Comparison of ENCODE assay signal across 29 cellular contexts in the genomic region with DNA sequence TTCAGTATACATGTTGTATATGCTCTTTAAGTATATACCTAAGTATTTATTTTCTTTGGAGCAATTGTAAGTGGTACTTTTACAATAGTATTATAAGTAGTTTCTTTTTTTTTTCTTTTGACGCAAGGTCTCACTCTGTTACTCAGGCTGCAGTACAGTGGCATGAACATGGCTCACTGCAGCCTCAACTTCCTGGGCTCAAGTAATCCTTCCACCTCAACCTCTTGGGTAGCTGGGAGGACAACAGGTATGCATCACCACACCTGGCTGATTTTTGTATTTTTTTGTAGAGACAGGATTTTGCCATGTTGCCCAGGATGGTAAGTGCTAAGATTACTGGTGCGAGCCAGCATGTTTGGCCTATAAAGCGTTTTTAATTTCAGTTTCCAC.
"Had no signal": no experiment of that assay in that cellular context is flagged by ENCODE, and none has a peak within 500 bp of the region (broad histone marks: within the 10 kb centered on the region; RNA-seq: fewer than 3 reads in every experiment).

No MANE protein-coding gene starts in this region.

- H3K36me3 ChIP-seq: brain microvascular endothelial cell, esophagus squamous epithelium, gastroesophageal sphincter had no signal

- ATAC-seq: activated CD4-positive, CD25-positive, alpha-beta regulatory T cell treated with anti-CD3 and anti-CD28 coated beads, Interleukin-2, amount 50 U/mL, for 24 hours; activated CD8-positive, alpha-beta T cell treated with anti-CD3 and anti-CD28 coated beads for 36 hours; activated T-cell treated with anti-CD3 and anti-CD28 coated beads, Interleukin-2, amount 50 U/mL, for 4 hours; activated T-helper 17 cell treated with anti-CD3 and anti-CD28 coated beads, Interleukin-2, amount 50 U/mL, for 72 hours; gastroesophageal sphincter; WTC11 had no signal

- DNase-seq: activated CD4-positive, alpha-beta T cell treated with anti-CD3 and anti-CD28 coated beads for 48 hours; activated CD4-positive, alpha-beta T cell treated with anti-CD3 and anti-CD28 coated beads, Interleukin-2, amount 50 U/mL, for 1 hour; activated CD4-positive, alpha-beta T cell treated with anti-CD3 and anti-CD28 coated beads, Interleukin-2, amount 50 U/mL, for 48 hours; activated CD8-positive, alpha-beta memory T cell treated with anti-CD3 and anti-CD28 coated beads for 24 hours; activated CD8-positive, alpha-beta T cell treated with anti-CD3 and anti-CD28 coated beads for 36 hours; activated effector memory CD4-positive, alpha-beta T cell treated with Interleukin-2 at 50 U/mL for 16 hours; activated gamma-delta T cell treated with Interleukin-2 at 50 U/mL for 16 hours; activated naive CD4-positive, alpha-beta T cell treated with anti-CD3 and anti-CD28 coated beads, Interleukin-2, amount 50 U/mL, for 16 hours; activated naive CD4-positive, alpha-beta T cell treated with Interleukin-2 at 50 U/mL for 16 hours; activated T-cell treated with anti-CD3 and anti-CD28 coated beads, Interleukin-2, amount 50 U/mL, for 4 hours; amniotic stem cell; anterior cingulate cortex; brain microvascular endothelial cell; dorsolateral prefrontal cortex; effector memory CD4-positive, alpha-beta T cell; endodermal cell; erythroblast; esophagus squamous epithelium; foreskin melanocyte; T-helper 2 cell had no signal

- H3K4me1 ChIP-seq: esophagus squamous epithelium had no signal

- H3K4me3 ChIP-seq: coronary artery, dorsolateral prefrontal cortex, esophagus squamous epithelium, gastroesophageal sphincter had no signal

- H3K27ac Mint-ChIP-seq: activated CD8-positive, alpha-beta T cell treated with anti-CD3 and anti-CD28 coated beads for 36 hours; activated naive CD8-positive, alpha-beta T cell; activated T-helper 17 cell treated with anti-CD3 and anti-CD28 coated beads, Interleukin-2, amount 50 U/mL, for 72 hours; dendritic cell treated with granulocyte-macrophage colony-stimulating factor and Interleukin-4, amounts not matched to agents 40 ng/mL and 50 ng/mL, for 4 days; endodermal cell; WTC11 had no signal

- H3K4me3 Mint-ChIP-seq: activated CD8-positive, alpha-beta T cell treated with anti-CD3 and anti-CD28 coated beads for 36 hours; activated naive CD8-positive, alpha-beta T cell; activated T-cell treated with anti-CD3 and anti-CD28 coated beads, Interleukin-2, amount 50 U/mL, for 4 hours; activated T-helper 17 cell treated with anti-CD3 and anti-CD28 coated beads, Interleukin-2, amount 50 U/mL, for 72 hours; central memory CD8-positive, alpha-beta T cell; dendritic cell treated with granulocyte-macrophage colony-stimulating factor and Interleukin-4, amounts not matched to agents 40 ng/mL and 50 ng/mL, for 4 days; endodermal cell; WTC11 had no signal

- H3K9me3 Mint-ChIP-seq: activated CD8-positive, alpha-beta T cell treated with anti-CD3 and anti-CD28 coated beads for 36 hours; activated T-cell treated with anti-CD3 and anti-CD28 coated beads, Interleukin-2, amount 50 U/mL, for 4 hours; activated T-helper 17 cell treated with anti-CD3 and anti-CD28 coated beads, Interleukin-2, amount 50 U/mL, for 72 hours; central memory CD8-positive, alpha-beta T cell; dendritic cell treated with granulocyte-macrophage colony-stimulating factor and Interleukin-4, amounts not matched to agents 40 ng/mL and 50 ng/mL, for 4 days had no signal

- H3K36me3 Mint-ChIP-seq: activated naive CD8-positive, alpha-beta T cell; WTC11 had no signal

- H3K4me1 Mint-ChIP-seq: activated T-helper 17 cell treated with anti-CD3 and anti-CD28 coated beads, Interleukin-2, amount 50 U/mL, for 72 hours; central memory CD8-positive, alpha-beta T cell; WTC11 had no signal

- H3K9me3 ChIP-seq: esophagus squamous epithelium, gastroesophageal sphincter had no signal

- H3K27me3 ChIP-seq: brain microvascular endothelial cell, esophagus squamous epithelium, gastroesophageal sphincter had no signal

- H3K27ac ChIP-seq: coronary artery, dorsolateral prefrontal cortex, esophagus squamous epithelium, gastroesophageal sphincter, VCaP had no signal
